Comparison of ENCODE assay signal across 8 cellular contexts in genomic region chr20:38649275-38649891, GRCh38.
DNase-seq lines count a peak whose midpoint lies in the region; ATAC-seq and TF ChIP-seq lines count a peak whose summit lies in the region.

No MANE protein-coding gene starts in this region.

- no peak overlapping the region for H3K4me3 ChIP-seq in AG04449 (ENCODE audit: low read depth, low read length)
- no peak overlapping the region for H3K4me3 ChIP-seq in coronary artery

- TF ChIP-seq POLR2A in erythroblast (IDR thresholded peaks at IDR 0.05; ENCODE audit: low read length), result no peak

- no peak for ATAC-seq in GM21526 (IDR thresholded peaks at IDR 0.05; ENCODE audit: low FRiP score, unreplicated experiment)

- DNase-seq in AG04449 (ENCODE audit: low read depth, low spot score) (no peak), GM13976 (ENCODE audit: low spot score) (peak; percentile 57), NCI-H82 treated with DMSO at 0.1 percent for 48 hours (lab: John Stamatoyannopoulos, UW; ENCODE audit: unreplicated experiment) (peak; percentile 17), erythroblast (lab: John Stamatoyannopoulos, UW) (peak; percentile 18 to 23), superior temporal gyrus (ENCODE audit: extremely low spot score) (peak; percentile 75), NCI-H2029 treated with DMSO at 0.1 percent for 48 hours (lab: John Stamatoyannopoulos, UW) (no peak), coronary artery (ENCODE audit: low spot score) (no peak)

- POLR2A ChIA-PET in AG04449 (lab: Yijun Ruan, JAX), result no interaction called here

- in situ Hi-C loops in GM13976 (cut with MboI; ENCODE audit: low sequenced_read_pairs, unreplicated experiment), result loop anchor here (10.0 kb wide), 1 partner anchor 105 kb away; no protein-coding TSS in a partner anchor

- TF ChIP-seq CTCF in AG04449 (IDR thresholded peaks at IDR 0.05; ENCODE audit: insufficient read depth, low read length, missing control alignments) (peak; percentile 57), GM13976 (IDR thresholded peaks at IDR 0.05; ENCODE audit: borderline replicate concordance, control extremely low read depth, extremely low read depth, insufficient read depth, missing control alignments) (peak; percentile 54), coronary artery (IDR thresholded peaks at IDR 0.05) (no peak)

- CTCF ChIA-PET in AG04449 (lab: Yijun Ruan, JAX), result interaction anchor here (0.7 to 7.8 kb wide), 10 partner anchors 9 to 399 kb away, joined by 3 to 164 read pairs (median 5); partner anchors contain the start of gene ACTR5

- H3K27ac ChIP-seq in coronary artery, result no peak overlapping the region

Comparison
In these comparisons a context has a peak if more than half of its experiments do, and no peak if none do; other contexts are left out.
1. DNase-seq: peak in GM13976 (single experiment), NCI-H82 treated with DMSO at 0.1 percent for 48 hours (single experiment), erythroblast (2 of 2) and superior temporal gyrus (single experiment); none in AG04449 (single experiment), NCI-H2029 treated with DMSO at 0.1 percent for 48 hours (single experiment) and coronary artery (single experiment).